Comparison of ENCODE assay signal across 19 cellular contexts in the genomic region with DNA sequence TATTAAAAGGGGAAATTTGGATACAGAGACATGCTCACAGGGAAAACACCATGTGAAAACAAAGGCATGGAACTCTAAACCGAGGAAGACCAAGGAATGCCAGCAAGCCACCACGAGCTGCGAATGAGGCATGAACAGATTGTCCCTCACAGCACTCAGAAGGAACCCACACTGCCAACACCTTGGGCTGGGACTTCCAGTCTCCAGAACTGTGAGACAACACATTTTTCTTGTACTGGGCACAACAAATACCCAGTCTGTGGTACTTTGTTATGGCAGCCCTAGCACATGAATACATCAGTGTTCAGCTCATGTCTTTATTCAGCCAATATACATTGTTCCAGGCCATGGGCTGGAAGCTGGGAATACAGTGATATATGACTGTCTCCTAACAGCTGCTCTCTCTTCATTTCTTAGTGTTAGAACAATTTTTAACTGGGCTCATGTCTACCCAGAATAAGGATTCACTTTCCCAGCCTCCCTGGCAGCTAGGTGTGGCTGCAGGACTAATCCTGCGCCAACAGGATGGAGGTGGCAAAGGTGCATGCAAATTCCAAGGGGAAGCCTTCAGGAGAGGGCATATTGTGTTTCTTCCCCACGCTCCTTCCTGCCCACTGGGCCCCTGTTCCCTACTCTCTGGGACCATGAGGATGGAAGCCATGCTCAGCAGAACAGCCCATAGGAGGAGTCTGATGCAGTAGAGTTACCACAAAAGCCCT. TPM values are rescaled to one million over a fixed set of nuclear protein-coding genes. Genes with fewer than 3 reads are reported as not detected.
DNase-seq lines count a peak whose midpoint lies in the region; ATAC-seq, FAIRE-seq and TF ChIP-seq lines count a peak whose summit lies in the region.
"Had no signal": no experiment of that assay in that cellular context is flagged by ENCODE, and none has a peak within 500 bp of the region (broad histone marks: within the 10 kb centered on the region; RNA-seq: fewer than 3 reads in every experiment).

No MANE protein-coding gene starts in this region.

- no TSS peak for BruUV-seq in IMR-90 (replicated peaks; lab: Mats Ljungman, UMichigan)

- H3K79me1 ChIP-seq in IMR-90 (ENCODE audit: low read depth in 1 of 2, low read length in 2 of 2), result no peaks in the 10 kb centered on the region

- in situ Hi-C loops in IMR-90 (cut with MboI; ENCODE audit: low sequenced_read_pairs), result no loop called here

- H2AK9ac ChIP-seq in IMR-90 (replicated peaks; ENCODE audit: low read depth, low read length, poor library complexity), result no peak overlapping the region

- H3K4me3 ChIP-seq in IMR-90 (ENCODE audit: insufficient read depth, low read depth, low read length) (no peak overlapping the region), MG63 (no peak overlapping the region), pancreas (no peak overlapping the region)
- H3K4me3 ChIP-seq: A549 had no signal

- no peak overlapping the region for H2AK5ac ChIP-seq in IMR-90 (ENCODE audit: low read depth, low read length)

- ATAC-seq in IMR-90 (ENCODE audit: low read depth) (no peak), pancreas (no peak)
- ATAC-seq: A549 had no signal

- intact Hi-C loops in IMR-90 (cut with micrococcal nuclease), result no loop called here
- intact Hi-C loops in dendritic cell treated with granulocyte-macrophage colony-stimulating factor and Interleukin-4, amounts not matched to agents 40 ng/mL and 50 ng/mL, for 4 days (cut with micrococcal nuclease), result no loop called here
- intact Hi-C loops in pancreas (cut with DNase I), result no loop called here

- peaks cover 16% of the 10 kb centered on the region for H3K4me1 Mint-ChIP-seq in dendritic cell treated with granulocyte-macrophage colony-stimulating factor and Interleukin-4, amounts not matched to agents 40 ng/mL and 50 ng/mL, for 4 days (ENCODE audit: low read depth)
- H3K4me1 Mint-ChIP-seq: CD4-positive, alpha-beta memory T cell had no signal

- H3K9me3 ChIP-seq in IMR-90 (ENCODE audit: control insufficient read depth, insufficient read depth, low read length) (no peaks in the 10 kb centered on the region), MG63 (no peaks in the 10 kb centered on the region), pancreas (no peaks in the 10 kb centered on the region)
- H3K9me3 ChIP-seq: A549, BE2C had no signal

- H3K14ac ChIP-seq in IMR-90 (replicated peaks; ENCODE audit: low read depth, low read length), result 0 out of 2 replicates have a peak overlapping the region, but pooled peaks have one; percentile 14

- no peak overlapping the region for H3K4me2 ChIP-seq in IMR-90 (ENCODE audit: low read depth, low read length)
- H3K4me2 ChIP-seq: A549 had no signal

- H3K9me1 ChIP-seq in IMR-90 (ENCODE audit: insufficient read depth, low read length), result peaks cover 8% of the 10 kb centered on the region

- no peak overlapping the region for H4K91ac ChIP-seq in IMR-90 (ENCODE audit: insufficient read depth, low read depth, low read length)

- dilution Hi-C loops in IMR-90 (cut with HindIII; ENCODE audit: low sequenced_read_pairs, unreplicated experiment), result no loop called here

- DNase-seq in IMR-90 (no peak), mesenteric fat pad (ENCODE audit: low spot score) (peak; percentile 75), MG63 (no peak), NCI-H82 treated with DMSO at 0.1 percent for 48 hours (lab: John Stamatoyannopoulos, UW; ENCODE audit: unreplicated experiment) (no peak), pancreas (no peak)
- DNase-seq: CD4-positive, alpha-beta memory T cell; DMS79 treated with DMSO at 0.1 percent for 48 hours; EL; HCEC 1CT; HFFc6 had no signal

- H4K5ac ChIP-seq in IMR-90 (ENCODE audit: low read depth, low read length), result no peak overlapping the region

- H3K27ac ChIP-seq in IMR-90 (ENCODE audit: insufficient read depth, low read length), result no peak overlapping the region
- H3K27ac ChIP-seq in temporal lobe (ENCODE audit: low read depth, low read length), result peak overlapping the region; percentile 9
- no peak overlapping the region for H3K27ac ChIP-seq in pancreas
- H3K27ac ChIP-seq: C4-2B had no signal

- H3K4me3 Mint-ChIP-seq in dendritic cell treated with granulocyte-macrophage colony-stimulating factor and Interleukin-4, amounts not matched to agents 40 ng/mL and 50 ng/mL, for 4 days, result no peak overlapping the region
- H3K4me3 Mint-ChIP-seq: CD4-positive, alpha-beta memory T cell; HFFc6 had no signal

- H2BK20ac ChIP-seq in IMR-90 (ENCODE audit: low read depth, low read length), result no peak overlapping the region

- FAIRE-seq in pancreas (lab: Jason Lieb, UNC), result no peak
- FAIRE-seq: A549, G401.6, GM12891, H1, HepG2 had no signal

- H4K20me1 ChIP-seq in IMR-90 (ENCODE audit: insufficient read depth, low read length), result no peaks in the 10 kb centered on the region

- H3K23ac ChIP-seq in IMR-90 (ENCODE audit: low read depth, low read length), result no peak overlapping the region

- peak overlapping the region; percentile 14 for H2AFZ ChIP-seq in IMR-90 (replicated peaks; ENCODE audit: low read length, poor library complexity)

- POLR2A ChIA-PET in IMR-90 (lab: Charles Lee; ENCODE audit: unreplicated experiment), result no interaction called here

- no peak overlapping the region for H3K4ac ChIP-seq in IMR-90 (ENCODE audit: low read depth, low read length)

- H3K36me3 ChIP-seq in IMR-90 (ENCODE audit: control insufficient read depth, insufficient read depth, low read length), result no peaks in the 10 kb centered on the region
- H3K36me3 ChIP-seq in MG63, result no peaks in the 10 kb centered on the region
- no peaks in the 10 kb centered on the region for H3K36me3 ChIP-seq in pancreas
- H3K36me3 ChIP-seq: BE2C had no signal

- H3K56ac ChIP-seq in IMR-90 (ENCODE audit: extremely low read depth, insufficient read depth, low read length), result no peak overlapping the region

- peak overlapping the region; percentile 0 for H2BK120ac ChIP-seq in IMR-90 (ENCODE audit: low read depth, low read length)

- H2BK15ac ChIP-seq in IMR-90 (ENCODE audit: low read depth, low read length), result no peak overlapping the region; the same call in 2 of the 3 replicates

- no peak overlapping the region for H4K8ac ChIP-seq in IMR-90 (ENCODE audit: low read depth in 2 of 2, low read length in 2 of 2)

- TF ChIP-seq RAD21 in IMR-90 (IDR thresholded peaks at IDR 0.05; ENCODE audit: low read length), result no peak

- no peak overlapping the region for H2BK5ac ChIP-seq in IMR-90 (ENCODE audit: low read depth, low read length, poor library complexity, severe bottlenecking)

- H3K27ac Mint-ChIP-seq in dendritic cell treated with granulocyte-macrophage colony-stimulating factor and Interleukin-4, amounts not matched to agents 40 ng/mL and 50 ng/mL, for 4 days, result peak overlapping the region; percentile 38
- H3K27ac Mint-ChIP-seq: CD4-positive, alpha-beta memory T cell had no signal

- H3K18ac ChIP-seq in IMR-90 (ENCODE audit: low read depth, low read length), result peak overlapping the region; percentile 26; the same call in 1 of the 2 replicates

- 92% methylated on average over 2 of the region's 5 CpGs; no CpG with 5 or more reads in 1 of the 2 experiments for WGBS in IMR-90 (ENCODE audit: extremely low coverage in 2 of 2, insufficient read length in 1 of 2), 2 experiments
- 88 to 94% methylated on average over 5 of the region's 5 CpGs for WGBS in pancreas, 2 donors

- CTCF ChIA-PET in IMR-90 (lab: Yijun Ruan, JAX), result no interaction called here

- H3K4me1 ChIP-seq in IMR-90 (ENCODE audit: control insufficient read depth, insufficient read depth, low read length) (peaks cover 8% of the 10 kb centered on the region), pancreas (no peaks in the 10 kb centered on the region)

- peaks cover 3% of the 10 kb centered on the region for H3K27me3 Mint-ChIP-seq in dendritic cell treated with granulocyte-macrophage colony-stimulating factor and Interleukin-4, amounts not matched to agents 40 ng/mL and 50 ng/mL, for 4 days
- H3K27me3 Mint-ChIP-seq: CD4-positive, alpha-beta memory T cell had no signal

- no peak overlapping the region for H3K9ac ChIP-seq in IMR-90 (ENCODE audit: low read depth, low read length)

- no peaks in the 10 kb centered on the region for H3K27me3 ChIP-seq in IMR-90 (ENCODE audit: control insufficient read depth, insufficient read depth, low read length)
- no peaks in the 10 kb centered on the region for H3K27me3 ChIP-seq in MG63
- no peaks in the 10 kb centered on the region for H3K27me3 ChIP-seq in pancreas
- H3K27me3 ChIP-seq: BE2C had no signal

- no peaks in the 10 kb centered on the region for H3K9me3 Mint-ChIP-seq in dendritic cell treated with granulocyte-macrophage colony-stimulating factor and Interleukin-4, amounts not matched to agents 40 ng/mL and 50 ng/mL, for 4 days
- H3K9me3 Mint-ChIP-seq: HFFc6 had no signal

- no peaks in the 10 kb centered on the region for H3K36me3 Mint-ChIP-seq in dendritic cell treated with granulocyte-macrophage colony-stimulating factor and Interleukin-4, amounts not matched to agents 40 ng/mL and 50 ng/mL, for 4 days (ENCODE audit: low read depth)
- H3K36me3 Mint-ChIP-seq: CD4-positive, alpha-beta memory T cell had no signal

- no peak for TF ChIP-seq POLR2A in IMR-90 (IDR thresholded peaks at IDR 0.05; ENCODE audit: low read depth, low read length)

- TF ChIP-seq CTCF in IMR-90 (conservative IDR thresholded peaks at IDR 0.05; ENCODE audit: low read depth, low read length) (no peak), pancreas (IDR thresholded peaks at IDR 0.05) (no peak)

TF ChIP-seq in IMR-90, 13 proteins besides CTCF, POLR2A, EP300 and RAD21 (continues in another document):
- TF ChIP-seq BHLHE40 (IDR thresholded peaks at IDR 0.05; ENCODE audit: low read depth, low read length) (no peak), RFX5 (IDR thresholded peaks at IDR 0.05; ENCODE audit: low read depth, low read length) (no peak), USF2 (IDR thresholded peaks at IDR 0.05; ENCODE audit: low read depth, low read length) (no peak), CHD1 (IDR thresholded peaks at IDR 0.05; ENCODE audit: low read depth, low read length) (no peak), MAZ (IDR thresholded peaks at IDR 0.05; ENCODE audit: borderline replicate concordance, low read depth, low read length) (no peak), MAFK (IDR thresholded peaks at IDR 0.05; ENCODE audit: low read depth, low read length) (no peak), MXI1 (IDR thresholded peaks at IDR 0.05; ENCODE audit: borderline replicate concordance, low read depth, low read length) (no peak)

RNA-seq across cellular contexts. Expression of gene STPG4, which starts 59.6 kb away (rescaled TPM):
- total RNA-seq in IMR-90 (2012; rRNA removed) (0.18 and 0.28 TPM in 2 replicates), mesenteric fat pad (not detected), temporal lobe (0.49 TPM), pancreas (not detected)
- polyA plus RNA-seq in IMR-90 (2012; rRNA removed) (0.06 and 0.12 TPM in 2 replicates), pancreas (not detected)
- polyA plus RNA-seq in IMR-90 (2012; cell fraction: cytosol; rRNA removed), result not detected in 2 replicates
- polyA plus RNA-seq in IMR-90 (2012; cell fraction: nucleus; rRNA removed; ENCODE audit: low replicate concordance), result 0.18 and 0.49 TPM in 2 replicates
- total RNA-seq in MG63 (2014; rRNA removed; shearing (Covaris generic); ENCODE audit: low replicate concordance), result not detected in 2 replicates
- polyA plus RNA-seq: CD4-positive, alpha-beta memory T cell; H1 had no signal
